8 cellular contexts compared by ENCODE assay signal in genomic region chr15:56052389-56053045, GRCh38. TPM values are rescaled to one million over a fixed set of nuclear protein-coding genes. Genes with fewer than 3 reads are reported as not detected.
DNase-seq lines count a peak whose midpoint lies in the region; ATAC-seq and TF ChIP-seq lines count a peak whose summit lies in the region.

No MANE protein-coding gene starts in this region.

- 0% methylated on average over 2 of the region's 2 CpGs for WGBS in mammary epithelial cell (ENCODE audit: low coverage, missing lambda C conversion rate)
- 9 to 19% methylated on average over 2 of the region's 2 CpGs for WGBS in upper lobe of left lung, 2 donors

- H3K27me3 ChIP-seq in mammary epithelial cell (ENCODE audit: insufficient read depth, low read length) (no peaks in the 10 kb centered on the region), upper lobe of left lung (no peaks in the 10 kb centered on the region)

- CTCF ChIA-PET in mammary epithelial cell (lab: Charles Lee; ENCODE audit: low non-redundant PET) = interaction anchor here (0.6 to 0.7 kb wide), 2 partner anchors 22 to 61 kb away, joined by 4 to 7 read pairs; no protein-coding TSS in a partner anchor

- peak overlapping the region; percentile 37 for H2AFZ ChIP-seq in mammary epithelial cell (ENCODE audit: low read depth, low read length)

- H3K4me3 Mint-ChIP-seq in HFFc6 = no peak overlapping the region

- no peak overlapping the region for H3K4me3 ChIP-seq in mammary epithelial cell (replicated peaks in 1 of 3; ENCODE audit: insufficient read depth in 1 of 3, low read depth in 2 of 3, low read length in 3 of 3)
- H3K4me3 ChIP-seq in upper lobe of left lung = no peak overlapping the region

- TF ChIP-seq CTCF in HFFc6 (IDR thresholded peaks at IDR 0.05) (peak; percentile 92), mammary epithelial cell (conservative IDR thresholded peaks at IDR 0.05 in 1 of 2, IDR thresholded peaks at IDR 0.05 in 1 of 2; ENCODE audit: extremely low read depth in 1 of 2, insufficient read depth in 1 of 2, low read depth in 1 of 2, low read length in 2 of 2) (peak; percentile 71 to 81), upper lobe of left lung (IDR thresholded peaks at IDR 0.05) (peak; percentile 58 to 81 (median 70))

- peak overlapping the region; percentile 4 for H3K27ac ChIP-seq in mammary epithelial cell (ENCODE audit: insufficient read depth, low read depth, low read length)
- H3K27ac ChIP-seq in upper lobe of left lung = peak overlapping the region in 1 of 4 donors; percentile 64

- H3K4me1 Mint-ChIP-seq in HFFc6 (ENCODE audit: low read depth) = peaks cover 19% of the 10 kb centered on the region

- H3K4me1 ChIP-seq in mammary epithelial cell (ENCODE audit: insufficient read depth, low read length) (peaks cover 8% of the 10 kb centered on the region), upper lobe of left lung (peaks cover 0 to 5% (median 0%) of the 10 kb centered on the region in 4 donors)

- in situ Hi-C loops in mammary epithelial cell (cut with MboI; ENCODE audit: low sequenced_read_pairs in 2 of 2) = loop anchor here in 1 of 2 donors (25.0 kb wide), 1 partner anchor 390 kb away; no protein-coding TSS in a partner anchor

- no peak overlapping the region for H3K4me2 ChIP-seq in mammary epithelial cell (ENCODE audit: insufficient read depth, low read depth, low read length)

- no peak overlapping the region for H3K9ac ChIP-seq in mammary epithelial cell (ENCODE audit: insufficient read depth, low read length)

- no peak for TF ChIP-seq POLR2A in upper lobe of left lung (IDR thresholded peaks at IDR 0.05)

- BruUV-seq in mammary epithelial cell (replicated peaks; lab: Mats Ljungman, UMichigan) = no TSS peak

- H3K36me3 ChIP-seq in mammary epithelial cell (ENCODE audit: insufficient read depth, low read length) (no peaks in the 10 kb centered on the region), upper lobe of left lung (no peaks in the 10 kb centered on the region)

- ATAC-seq in left lobe of liver (peak; percentile 83), upper lobe of left lung (ENCODE audit: low FRiP score in 2 of 2) (peak in 1 of 2 donors; percentile 73), GM21737 (IDR thresholded peaks at IDR 0.05; ENCODE audit: unreplicated experiment) (no peak)

- H3K27me3 Mint-ChIP-seq in HFFc6 (ENCODE audit: insufficient read depth) = peaks cover 3% of the 10 kb centered on the region; the same call in 1 of the 2 replicates

- peak; percentile 40 for DNase-seq in NOMO-1 treated with DMSO at 0.1 percent for 48 hours (lab: John Stamatoyannopoulos, UW; ENCODE audit: unreplicated experiment)
- DNase-seq in NOMO-1 treated with dmso at 0.1 percent for 144 hours (lab: John Stamatoyannopoulos, UW; ENCODE audit: unreplicated experiment) = no peak
- peak; percentile 57 for DNase-seq in HFFc6
- peak; percentile 77 for DNase-seq in NCI-H69 (lab: John Stamatoyannopoulos, UW)
- peak; percentile 48 for DNase-seq in mammary epithelial cell
- DNase-seq in left lobe of liver (ENCODE audit: low spot score) = no peak
- no peak for DNase-seq in upper lobe of left lung

- no peaks in the 10 kb centered on the region for H3K36me3 Mint-ChIP-seq in HFFc6 (ENCODE audit: low read depth)

- dilution Hi-C loops in mammary epithelial cell (cut with HindIII; ENCODE audit: low sequenced_read_pairs) = no loop called here

- no peak for TF ChIP-seq EP300 in upper lobe of left lung (IDR thresholded peaks at IDR 0.05)

- H3K9me3 ChIP-seq in mammary epithelial cell (replicated peaks; ENCODE audit: insufficient read depth, low read length) (no peaks in the 10 kb centered on the region), upper lobe of left lung (no peaks in the 10 kb centered on the region)

- H3K79me2 ChIP-seq in mammary epithelial cell (ENCODE audit: insufficient read depth, low read length) = no peaks in the 10 kb centered on the region

- H3K9me3 Mint-ChIP-seq in HFFc6 = no peaks in the 10 kb centered on the region

- peak overlapping the region; percentile 82 for H3K27ac Mint-ChIP-seq in HFFc6

- H4K20me1 ChIP-seq in mammary epithelial cell (ENCODE audit: insufficient read depth, low read length) = no peaks in the 10 kb centered on the region

- intact Hi-C loops in mammary epithelial cell (cut with micrococcal nuclease) = loop anchor here (1.0 to 5.0 kb wide), 6 partner anchors 59 to 405 kb away; partner anchors contain the start of gene NEDD4

RNA-seq across cellular contexts. Expression of gene NEDD4, which starts 59.1 kb away (rescaled TPM):
- total RNA-seq in HFFc6 (2021; fragmentation: NEBNext Ultra II Directional; extraction: Animal tissue kit (Norgen Biotek cat#: 25700)) = 10 to 100 TPM; 27.0 to 37.7 (median 34.0) TPM
- 10 to 100 TPM; 27.5 to 31.6 TPM for total RNA-seq in mammary epithelial cell
- 13.2 TPM for polyA plus RNA-seq in mammary epithelial cell
- 15.8 TPM for polyA minus RNA-seq in mammary epithelial cell
- 15.3 TPM for total RNA-seq in left lobe of liver
- total RNA-seq in upper lobe of left lung = 10 to 100 TPM in 3 of 6 donors, 1 to 10 TPM in 3; 8.4 to 18.8 (median 10.5) TPM

Comparison
In these comparisons a context has a peak if more than half of its experiments do, and no peak if none do; other contexts are left out.
1. DNase-seq: peak in NOMO-1 treated with DMSO at 0.1 percent for 48 hours (single experiment), HFFc6 (single experiment), NCI-H69 (single experiment) and mammary epithelial cell (single experiment); none in NOMO-1 treated with dmso at 0.1 percent for 144 hours (single experiment), left lobe of liver (single experiment) and upper lobe of left lung (0 of 2).
2. Peak in every context shown above with its lines, with median percentiles within 50 percentile points of each other: CTCF ChIP-seq.